Comparison of ENCODE assay signal across 8 cellular contexts in the genomic region with DNA sequence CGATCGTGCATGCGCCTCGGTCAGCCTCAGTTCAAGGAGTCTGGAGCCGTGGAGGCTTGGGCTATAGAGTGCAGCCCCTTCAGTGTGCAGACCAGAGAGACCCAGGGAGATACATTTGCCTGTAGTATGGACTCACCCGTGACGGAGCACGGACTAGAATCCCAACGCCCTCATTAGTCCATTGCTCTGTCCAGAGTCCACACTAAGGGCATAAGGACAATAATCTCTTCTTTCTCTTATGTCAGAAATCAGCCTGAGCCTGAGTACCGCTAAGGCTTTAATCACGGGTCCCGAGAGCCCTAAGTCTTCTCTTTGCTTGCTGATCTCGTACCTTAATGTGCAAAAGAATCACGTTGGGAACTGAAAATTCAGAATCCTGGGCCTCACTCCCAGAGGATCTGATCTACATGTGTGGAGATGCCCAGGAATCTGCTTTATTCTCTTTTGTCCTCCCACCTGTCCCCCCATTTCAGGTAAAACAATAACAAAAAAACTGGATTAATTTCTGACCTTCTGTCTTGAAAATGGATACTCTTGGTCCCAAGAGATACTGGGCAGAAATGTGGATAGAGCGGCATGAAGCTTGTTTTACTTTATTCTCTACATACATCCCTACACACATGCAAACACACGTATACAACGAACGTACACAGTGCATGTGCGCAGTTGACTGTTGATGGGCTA. TPM values are rescaled to one million over a fixed set of nuclear protein-coding genes. Genes with fewer than 3 reads are reported as not detected.
DNase-seq lines count a peak whose midpoint lies in the region; ATAC-seq and TF ChIP-seq lines count a peak whose summit lies in the region.

No MANE protein-coding gene starts in this region.

- BruUV-seq in Caco-2 (replicated peaks; lab: Mats Ljungman, UMichigan): TSS peak; percentile 49

- H3K36me3 Mint-ChIP-seq in Caco-2 (ENCODE audit: insufficient read depth, unreplicated experiment): peaks cover 10% of the 10 kb centered on the region
- peaks cover 2% of the 10 kb centered on the region for H3K36me3 Mint-ChIP-seq in activated CD8-positive, alpha-beta T cell treated with anti-CD3 and anti-CD28 coated beads for 36 hours (ENCODE audit: low read depth)

- H3K27me3 Mint-ChIP-seq in Caco-2 (ENCODE audit: insufficient read depth, unreplicated experiment): no peaks in the 10 kb centered on the region
- H3K27me3 Mint-ChIP-seq in activated CD8-positive, alpha-beta T cell treated with anti-CD3 and anti-CD28 coated beads for 36 hours: no peaks in the 10 kb centered on the region

- ATAC-seq in GM19452 (IDR thresholded peaks at IDR 0.05; ENCODE audit: unreplicated experiment) (peak; percentile 28), HG03460 (IDR thresholded peaks at IDR 0.05; ENCODE audit: unreplicated experiment) (peak; percentile 22), heart left ventricle (peak in 2 of 4 donors; percentile 43 to 46)
- peak; percentile 14 for ATAC-seq in activated CD8-positive, alpha-beta T cell treated with anti-CD3 and anti-CD28 coated beads for 36 hours

- WGBS in heart left ventricle, 4 donors: 24 to 25% (median 24%) methylated on average over 19 of the region's 19 CpGs
- 24% methylated on average over 18 of the region's 19 CpGs for WGBS in prostate gland

- no peaks in the 10 kb centered on the region for H3K9me3 Mint-ChIP-seq in Caco-2 (ENCODE audit: unreplicated experiment)
- no peaks in the 10 kb centered on the region for H3K9me3 Mint-ChIP-seq in activated CD8-positive, alpha-beta T cell treated with anti-CD3 and anti-CD28 coated beads for 36 hours

- DNase-seq in Caco-2 (peak; percentile 44 to 52), heart left ventricle (no peak), prostate gland (ENCODE audit: low spot score) (no peak), NCI-H1048 (lab: John Stamatoyannopoulos, UW) (no peak), NK-92 (lab: John Stamatoyannopoulos, UW; ENCODE audit: unreplicated experiment) (no peak)
- no peak for DNase-seq in activated CD8-positive, alpha-beta T cell treated with anti-CD3 and anti-CD28 coated beads for 36 hours

- POLR2A ChIA-PET in Caco-2 (lab: Charles Lee): interaction anchor here (0.6 to 1.0 kb wide), 7 partner anchors 23 to 1891 kb away, joined by 3 to 7 read pairs (median 3); no protein-coding TSS in a partner anchor
- POLR2A ChIA-PET in activated CD8-positive, alpha-beta T cell treated with anti-CD3 and anti-CD28 coated beads for 36 hours (lab: Charles Lee): interaction anchor here (0.7 kb wide), 2 partner anchors 900 to 902 kb away, joined by 3 read pairs; a partner anchor contains a TSS

- TF ChIP-seq CTCF in Caco-2 (IDR thresholded peaks at IDR 0.05; ENCODE audit: insufficient read depth in 1 of 2, low read depth in 1 of 2, low read length in 1 of 2, severe bottlenecking in 1 of 2, unreplicated experiment in 1 of 2) (no peak), heart left ventricle (IDR thresholded peaks at IDR 0.05) (no peak), prostate gland (IDR thresholded peaks at IDR 0.05) (no peak)
- TF ChIP-seq CTCF in activated CD8-positive, alpha-beta T cell treated with anti-CD3 and anti-CD28 coated beads for 36 hours (IDR thresholded peaks at IDR 0.05): no peak

- H3K27ac ChIP-seq in heart left ventricle: peak overlapping the region; percentile 77 to 95 (median 92)
- H3K27ac ChIP-seq in prostate gland: peak overlapping the region; percentile 95 to 96

- peaks cover 16% of the 10 kb centered on the region for H3K4me1 ChIP-seq in Caco-2
- peaks cover 0 to 18% (median 9%) of the 10 kb centered on the region in 12 donors for H3K4me1 ChIP-seq in heart left ventricle
- no peaks in the 10 kb centered on the region for H3K4me1 ChIP-seq in prostate gland (replicated peaks)

- TF ChIP-seq POLR2A in heart left ventricle (IDR thresholded peaks at IDR 0.05) (no peak), prostate gland (IDR thresholded peaks at IDR 0.05) (no peak)

- no peaks in the 10 kb centered on the region for H3K27me3 ChIP-seq in Caco-2 (replicated peaks; ENCODE audit: control insufficient read depth, insufficient read depth, low read length)
- no peaks in the 10 kb centered on the region for H3K27me3 ChIP-seq in heart left ventricle
- H3K27me3 ChIP-seq in prostate gland (replicated peaks; ENCODE audit: insufficient read depth): no peaks in the 10 kb centered on the region

- H3K4me3 ChIP-seq in Caco-2 (ENCODE audit: low read depth, low read length) (peak overlapping the region; percentile 75), heart left ventricle (peak overlapping the region; percentile 62 to 94 (median 80)), prostate gland (peak overlapping the region; percentile 84 to 86)

- H3K27ac Mint-ChIP-seq in Caco-2 (ENCODE audit: unreplicated experiment): peak overlapping the region; percentile 93
- peak overlapping the region; percentile 52 for H3K27ac Mint-ChIP-seq in activated CD8-positive, alpha-beta T cell treated with anti-CD3 and anti-CD28 coated beads for 36 hours

- intact Hi-C loops in Caco-2 (cut with micrococcal nuclease; ENCODE audit: unreplicated experiment): loop anchor here (2.0 kb wide), 2 partner anchors 120 to 132 kb away; partner anchors contain the start of gene NQO2
- intact Hi-C loops in activated CD8-positive, alpha-beta T cell treated with anti-CD3 and anti-CD28 coated beads for 36 hours (cut with micrococcal nuclease): no loop called here
- intact Hi-C loops in heart left ventricle (cut with DNase I): no loop called here
- intact Hi-C loops in prostate gland (cut with DNase I): loop anchor here (2.0 kb wide), 1 partner anchor 50 kb away; the partner anchor contains the start of gene RIPK1

- CTCF ChIA-PET in Caco-2 (lab: Charles Lee): interaction anchor here (0.6 to 1.0 kb wide), 3 partner anchors 38 to 132 kb away, joined by 3 to 4 read pairs (median 3); partner anchors contain the start of gene TUBB2A
- CTCF ChIA-PET in activated CD8-positive, alpha-beta T cell treated with anti-CD3 and anti-CD28 coated beads for 36 hours (lab: Charles Lee): interaction anchor here (0.8 to 8.7 kb wide), 4 partner anchors 11 to 613 kb away, joined by 3 to 92 read pairs (median 3); no protein-coding TSS in a partner anchor

- H3K9me3 ChIP-seq in Caco-2 (no peaks in the 10 kb centered on the region), heart left ventricle (no peaks in the 10 kb centered on the region), prostate gland (no peaks in the 10 kb centered on the region)

- H3K36me3 ChIP-seq in Caco-2 (ENCODE audit: control insufficient read depth, insufficient read depth, low read length): no peaks in the 10 kb centered on the region; the same call in 1 of the 2 replicates
- peaks cover 0 to 18% (median 13%) of the 10 kb centered on the region in 9 donors for H3K36me3 ChIP-seq in heart left ventricle
- no peaks in the 10 kb centered on the region for H3K36me3 ChIP-seq in prostate gland

- H3K4me1 Mint-ChIP-seq in Caco-2 (ENCODE audit: low read depth, unreplicated experiment): peaks cover 16% of the 10 kb centered on the region
- peaks cover 21% of the 10 kb centered on the region for H3K4me1 Mint-ChIP-seq in activated CD8-positive, alpha-beta T cell treated with anti-CD3 and anti-CD28 coated beads for 36 hours (ENCODE audit: low read depth)

- peak overlapping the region; percentile 91 for H3K4me3 Mint-ChIP-seq in Caco-2 (ENCODE audit: unreplicated experiment)
- H3K4me3 Mint-ChIP-seq in activated CD8-positive, alpha-beta T cell treated with anti-CD3 and anti-CD28 coated beads for 36 hours: peak overlapping the region; percentile 74

RNA-seq across cellular contexts. Expression of gene BPHL, which starts 0.7 kb away (rescaled TPM):
- total RNA-seq in Caco-2 (2022) (29.5 and 31.5 TPM in 2 replicates), heart left ventricle (10 to 100 TPM; 11.5 to 38.2 (median 17.2) TPM), prostate gland (10 to 100 TPM; 16.5 to 17.7 TPM)
- total RNA-seq in activated CD8-positive, alpha-beta T cell treated with anti-CD3 and anti-CD28 coated beads for 36 hours: 1 to 10 TPM; 8.4 to 9.5 TPM
- 10 to 100 TPM in 1 of 2 donors, 1 to 10 TPM in 1; 4.8 to 13.3 TPM for polyA plus RNA-seq in heart left ventricle

RNA-seq across cellular contexts. Expression of gene TUBB2A, which starts 38.2 kb away (rescaled TPM):
- 89.8 and 90.7 TPM in 2 replicates for total RNA-seq in Caco-2 (2022)
- total RNA-seq in activated CD8-positive, alpha-beta T cell treated with anti-CD3 and anti-CD28 coated beads for 36 hours: 1 to 10 TPM; 1.3 to 1.5 TPM
- total RNA-seq in heart left ventricle: 10 to 100 TPM; 12.7 to 61.7 (median 26.0) TPM
- polyA plus RNA-seq in heart left ventricle: 10 to 100 TPM; 14.3 to 58.1 TPM
- 10 to 100 TPM; 17.2 to 39.6 TPM for total RNA-seq in prostate gland

RNA-seq across cellular contexts. Expression of gene RIPK1, which starts 50.9 kb away (rescaled TPM):
- total RNA-seq in Caco-2 (2022): 15.5 and 15.6 TPM in 2 replicates
- 1 to 10 TPM; 8.8 to 9.0 TPM for total RNA-seq in activated CD8-positive, alpha-beta T cell treated with anti-CD3 and anti-CD28 coated beads for 36 hours
- 10 to 100 TPM in 3 of 9 donors, 1 to 10 TPM in 6; 5.3 to 16.3 (median 7.1) TPM for total RNA-seq in heart left ventricle
- 1 to 10 TPM; 5.5 to 8.0 TPM for polyA plus RNA-seq in heart left ventricle
- 10 to 100 TPM; 21.3 to 23.0 TPM for total RNA-seq in prostate gland

Comparison
In these comparisons a context has a peak if more than half of its experiments do, and no peak if none do; other contexts are left out.
1. DNase-seq: peak in Caco-2 (2 of 2); none in activated CD8-positive, alpha-beta T cell treated with anti-CD3 and anti-CD28 coated beads for 36 hours (single experiment), heart left ventricle (0 of 5), prostate gland (single experiment), NCI-H1048 (single experiment) and NK-92 (single experiment).
2. RNA of gene TUBB2A, which starts 38.2 kb away (total RNA-seq): 89.8 to 90.7 TPM in Caco-2, 17.2 to 39.6 TPM in prostate gland and 12.7 to 61.7 TPM in heart left ventricle; 1.3 to 1.5 TPM in activated CD8-positive, alpha-beta T cell treated with anti-CD3 and anti-CD28 coated beads for 36 hours; every median in the first group is over 4 times any median in the second.
3. intact Hi-C loops: an anchor here in Caco-2 (2.0 kb wide) and prostate gland (2.0 kb wide); none called in activated CD8-positive, alpha-beta T cell treated with anti-CD3 and anti-CD28 coated beads for 36 hours and heart left ventricle.
4. Peak in every context shown above with its lines, with median percentiles within 50 percentile points of each other: H3K4me3 ChIP-seq.